8 cellular contexts compared by ENCODE assay signal in genomic region chr5:95730730-95731570, GRCh38. TPM values are rescaled to one million over a fixed set of nuclear protein-coding genes. Genes with fewer than 3 reads are reported as not detected.
DNase-seq lines count a peak whose midpoint lies in the region; ATAC-seq, FAIRE-seq and TF ChIP-seq lines count a peak whose summit lies in the region.

A gene with protein sequence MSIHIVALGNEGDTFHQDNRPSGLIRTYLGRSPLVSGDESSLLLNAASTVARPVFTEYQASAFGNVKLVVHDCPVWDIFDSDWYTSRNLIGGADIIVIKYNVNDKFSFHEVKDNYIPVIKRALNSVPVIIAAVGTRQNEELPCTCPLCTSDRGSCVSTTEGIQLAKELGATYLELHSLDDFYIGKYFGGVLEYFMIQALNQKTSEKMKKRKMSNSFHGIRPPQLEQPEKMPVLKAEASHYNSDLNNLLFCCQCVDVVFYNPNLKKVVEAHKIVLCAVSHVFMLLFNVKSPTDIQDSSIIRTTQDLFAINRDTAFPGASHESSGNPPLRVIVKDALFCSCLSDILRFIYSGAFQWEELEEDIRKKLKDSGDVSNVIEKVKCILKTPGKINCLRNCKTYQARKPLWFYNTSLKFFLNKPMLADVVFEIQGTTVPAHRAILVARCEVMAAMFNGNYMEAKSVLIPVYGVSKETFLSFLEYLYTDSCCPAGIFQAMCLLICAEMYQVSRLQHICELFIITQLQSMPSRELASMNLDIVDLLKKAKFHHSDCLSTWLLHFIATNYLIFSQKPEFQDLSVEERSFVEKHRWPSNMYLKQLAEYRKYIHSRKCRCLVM (plus strand): TSS chr5:95731336. CDS start chr5:95731683, 347 bp downstream.

- no peak for FAIRE-seq in pancreas (lab: Jason Lieb, UNC)

- peaks cover 27 to 29% of the 10 kb centered on the region in 2 experiments for H3K4me1 Mint-ChIP-seq in H9

- H2AFZ ChIP-seq in H9 (ENCODE audit: low read length) (no peak within 1 kb of the TSS), MM.1S (ENCODE audit: low read length) (peak within 1 kb of the TSS; percentile 64), SK-N-SH (ENCODE audit: low read depth) (peak within 1 kb of the TSS; percentile 72)

- H3F3A ChIP-seq in MM.1S (ENCODE audit: insufficient read depth, low read length) (peaks cover 13% of the 10 kb centered on the region), SK-N-SH (replicated peaks; ENCODE audit: insufficient read depth) (peaks cover 4% of the 10 kb centered on the region)

- CTCF ChIA-PET in SK-N-SH (lab: Yijun Ruan, JAX) = interaction anchor here (0.9 to 5.5 kb wide), 12 partner anchors 11 to 118 kb away, joined by 3 to 30 read pairs (median 5); partner anchors contain the start of gene RFESD

- H3K9me3 ChIP-seq in H9 (ENCODE audit: control insufficient read depth, low read depth, low read length) (no peaks in the 10 kb centered on the region), MM.1S (replicated peaks; ENCODE audit: insufficient read depth, low read length) (no peaks in the 10 kb centered on the region), SK-N-SH (no peaks in the 10 kb centered on the region), ascending aorta (no peaks in the 10 kb centered on the region), pancreas (no peaks in the 10 kb centered on the region)

- no peak within 1 kb of the TSS for H2BK15ac ChIP-seq in H9 (ENCODE audit: low read depth, low read length)

- no peak within 1 kb of the TSS for H2BK120ac ChIP-seq in H9 (ENCODE audit: low read depth, low read length, poor library complexity, severe bottlenecking)

- POLR2A ChIA-PET in SK-N-SH (lab: Yijun Ruan, JAX) = interaction anchor here (0.7 to 2.7 kb wide), 8 partner anchors 10 to 324 kb away, joined by 3 to 25 read pairs (median 4); partner anchors contain the start of gene RFESD

- H2BK5ac ChIP-seq in H9 (ENCODE audit: insufficient read length, low read length) = no peak within 1 kb of the TSS

- no peak within 1 kb of the TSS for H3T11ph ChIP-seq in H9 (ENCODE audit: low read length)

- H3K4me3 ChIP-seq in MM.1S (ENCODE audit: low read length) (peak within 1 kb of the TSS; percentile 85), SK-N-SH (ENCODE audit: low read depth in 2 of 2, low read length in 1 of 2) (peak within 1 kb of the TSS; percentile 80 to 98), ascending aorta (peak within 1 kb of the TSS; percentile 72 to 94), pancreas (peak within 1 kb of the TSS; percentile 45 to 90 (median 84))

- no CpG with 5 or more reads among the region's 78 CpGs for WGBS in H9 (ENCODE audit: extremely low coverage, insufficient read length, low lambda C conversion rate)
- WGBS in SK-N-SH (ENCODE audit: low lambda C conversion rate) = under 1% methylated on average over 14 of the region's 78 CpGs
- 0 to 1% methylated on average over 41 to 78 of the region's 78 CpGs for WGBS in pancreas, 2 donors

- peak within 1 kb of the TSS; percentile 74 for H3K14ac ChIP-seq in H9 (ENCODE audit: insufficient read depth, low read length)

- H4K20me1 ChIP-seq in H9 (ENCODE audit: control insufficient read depth, insufficient read depth, insufficient read length) (no peaks in the 10 kb centered on the region), MM.1S (ENCODE audit: insufficient read depth, low read length) (no peaks in the 10 kb centered on the region), SK-N-SH (ENCODE audit: insufficient read depth) (no peaks in the 10 kb centered on the region)

- H3K56ac ChIP-seq in H9 (ENCODE audit: insufficient read length, low read depth, low read length) = no peak within 1 kb of the TSS

- no peaks in the 10 kb centered on the region for H3K36me3 ChIP-seq in MM.1S (replicated peaks; ENCODE audit: insufficient read depth, low read length)
- H3K36me3 ChIP-seq in SK-N-SH (replicated peaks in 1 of 2; ENCODE audit: control insufficient read depth in 1 of 2, insufficient read depth in 2 of 2, low read length in 1 of 2) = peaks cover 0 to 5% of the 10 kb centered on the region in 2 experiments
- no peaks in the 10 kb centered on the region for H3K36me3 ChIP-seq in ascending aorta
- no peaks in the 10 kb centered on the region for H3K36me3 ChIP-seq in pancreas

- no peaks in the 10 kb centered on the region for H3K9me3 Mint-ChIP-seq in H9

- peak within 1 kb of the TSS; percentile 34 for H3K18ac ChIP-seq in H9 (ENCODE audit: insufficient read length, low read depth, low read length)

- H3K9me2 ChIP-seq in MM.1S (replicated peaks; ENCODE audit: insufficient read depth, low read length) (no peaks in the 10 kb centered on the region), SK-N-SH (no peaks in the 10 kb centered on the region)

- no peak within 1 kb of the TSS for H4K8ac ChIP-seq in H9 (replicated peaks; ENCODE audit: insufficient read length, low read depth, low read length)

- DNase-seq in GF-D8 (lab: John Stamatoyannopoulos, UW) = peak; percentile 61
- peak; percentile 89 for DNase-seq in H9
- DNase-seq in MM.1S = peak; percentile 60
- DNase-seq in SK-N-SH = peak; percentile 91
- DNase-seq in ascending aorta (ENCODE audit: low spot score in 2 of 2) = peak; percentile 50 to 90
- peak; percentile 92 for DNase-seq in left cardiac atrium
- DNase-seq in pancreas = peak; percentile 90 to 96 (median 96)
- no peak for DNase-seq in NK-92 treated with Interleukin-12 subunit alpha and Interleukin-12 subunit beta, amount 100 ng/mL, for 24 hours (lab: John Stamatoyannopoulos, UW)

- no peak within 1 kb of the TSS for H4K5ac ChIP-seq in H9 (ENCODE audit: insufficient read length, low read depth, low read length)

- peak; percentile 82 to 83 for ATAC-seq in left cardiac atrium
- ATAC-seq in pancreas = peak; percentile 71 to 80 (median 74)

- peak within 1 kb of the TSS; percentile 78 to 93 for H3K4me3 Mint-ChIP-seq in H9

- TF ChIP-seq CTCF in H9 (conservative IDR thresholded peaks at IDR 0.05) (no peak), MM.1S (IDR thresholded peaks at IDR 0.05; ENCODE audit: low read length) (no peak), SK-N-SH (IDR thresholded peaks at IDR 0.05) (no peak), ascending aorta (IDR thresholded peaks at IDR 0.05) (no peak), pancreas (IDR thresholded peaks at IDR 0.05) (no peak)

- H3K9ac ChIP-seq in H9 (ENCODE audit: extremely low read depth, insufficient read length, low read length) (peak within 1 kb of the TSS; percentile 48), MM.1S (ENCODE audit: low read length) (peak within 1 kb of the TSS; percentile 56), SK-N-SH (peak within 1 kb of the TSS; percentile 82)

- H3K79me2 ChIP-seq in H9 (ENCODE audit: insufficient read depth, low read length) = no peaks in the 10 kb centered on the region
- no peaks in the 10 kb centered on the region for H3K79me2 ChIP-seq in MM.1S (ENCODE audit: low read length)
- peaks cover 44% of the 10 kb centered on the region for H3K79me2 ChIP-seq in SK-N-SH (ENCODE audit: insufficient read depth)

- TF ChIP-seq EP300 in SK-N-SH (IDR thresholded peaks at IDR 0.05; ENCODE audit: borderline replicate concordance in 1 of 2, low read depth in 1 of 2, low read length in 1 of 2) = no peak; a peak in 1 of 4 replicates

- H3K79me1 ChIP-seq in H9 (ENCODE audit: insufficient read depth, low read depth, low read length, poor library complexity, severe bottlenecking) = no peaks in the 10 kb centered on the region

- H3K27ac ChIP-seq in H9 (ENCODE audit: insufficient read length, low read depth, low read length) (no peak within 1 kb of the TSS), MM.1S (ENCODE audit: low read length) (peak within 1 kb of the TSS; percentile 24; the same call in 1 of the 2 replicates), SK-N-SH (ENCODE audit: low read depth in 2 of 2, low read length in 1 of 2) (peak within 1 kb of the TSS; percentile 77 to 97), ascending aorta (peak within 1 kb of the TSS; percentile 89), pancreas (peak within 1 kb of the TSS; percentile 97 to 99 (median 98))

- peaks cover 13% of the 10 kb centered on the region for H3K23me2 ChIP-seq in H9 (ENCODE audit: insufficient read length, low read depth, low read length, poor library complexity, severe bottlenecking)

- H3K4me2 ChIP-seq in H9 (ENCODE audit: insufficient read depth, insufficient read length, low read length) (peak within 1 kb of the TSS; percentile 90), MM.1S (ENCODE audit: low read depth, low read length) (peak within 1 kb of the TSS; percentile 89), SK-N-SH (peak within 1 kb of the TSS; percentile 82)

- H4K91ac ChIP-seq in H9 (ENCODE audit: insufficient read length, low read depth, low read length) = no peak within 1 kb of the TSS

- no peak within 1 kb of the TSS for H3K23ac ChIP-seq in H9 (ENCODE audit: insufficient read length, low read depth, low read length)

- H3K36me3 Mint-ChIP-seq in H9 (ENCODE audit: insufficient read depth in 1 of 3, low read depth in 3 of 3) = no peaks in the 10 kb centered on the region; a peak in 1 of 7 replicates

- H3K27me3 Mint-ChIP-seq in H9 (ENCODE audit: low read depth) = peaks cover 79% of the 10 kb centered on the region

- H3K27me3 ChIP-seq in H9 (ENCODE audit: insufficient read depth, low read length) = peaks cover 13% of the 10 kb centered on the region; the same call in 1 of the 2 replicates
- H3K27me3 ChIP-seq in MM.1S (replicated peaks; ENCODE audit: insufficient read depth, low read length) = no peaks in the 10 kb centered on the region
- no peaks in the 10 kb centered on the region for H3K27me3 ChIP-seq in SK-N-SH (ENCODE audit: insufficient read depth)
- H3K27me3 ChIP-seq in ascending aorta = no peaks in the 10 kb centered on the region
- no peaks in the 10 kb centered on the region for H3K27me3 ChIP-seq in pancreas

- intact Hi-C loops in ascending aorta (cut with DNase I) (loop anchor here (2.0 to 10.0 kb wide), 4 partner anchors 69 to 176 kb away; partner anchors contain the start of genes ARSK, RFESD and SKIC3), left cardiac atrium (cut with DNase I) (loop anchor here (5.0 kb wide), 2 partner anchors 69 to 84 kb away; partner anchors contain the start of gene RFESD (in 2 of the 2)), pancreas (cut with DNase I) (loop anchor here in 1 of 3 donors (10.0 kb wide), 1 partner anchor 66 kb away; no protein-coding TSS in a partner anchor)

- peaks cover 4% of the 10 kb centered on the region; the same call in 1 of the 2 replicates for H3K4me1 ChIP-seq in H9 (ENCODE audit: insufficient read depth, low read length)
- H3K4me1 ChIP-seq in MM.1S (ENCODE audit: low read length) = peaks cover 37% of the 10 kb centered on the region
- peaks cover 22 to 38% of the 10 kb centered on the region in 2 experiments; a peak in 3 of 4 replicates for H3K4me1 ChIP-seq in SK-N-SH (ENCODE audit: control insufficient read depth in 1 of 2, insufficient read depth in 2 of 2, low read depth in 1 of 2, low read length in 1 of 2)
- H3K4me1 ChIP-seq in ascending aorta = peaks cover 0 to 22% of the 10 kb centered on the region in 2 donors
- H3K4me1 ChIP-seq in pancreas = peaks cover 38 to 66% (median 55%) of the 10 kb centered on the region in 3 donors

- TF ChIP-seq RAD21 in SK-N-SH (IDR thresholded peaks at IDR 0.05; ENCODE audit: low read length) = peak; percentile 23; the same call in 1 of the 2 replicates

- H3K27ac Mint-ChIP-seq in H9 = peak within 1 kb of the TSS in 1 of 3 experiments; percentile 47; a peak in 1 of 7 replicates

- no peak within 1 kb of the TSS for H3K4ac ChIP-seq in H9 (ENCODE audit: low read depth, low read length)

- no peak within 1 kb of the TSS for H2BK20ac ChIP-seq in H9 (ENCODE audit: low read depth, low read length, poor library complexity, severe bottlenecking)

- H2AK5ac ChIP-seq in H9 (ENCODE audit: insufficient read length, low read length) = no peak within 1 kb of the TSS

- H2BK12ac ChIP-seq in H9 (ENCODE audit: insufficient read length, low read depth, low read length) = no peak within 1 kb of the TSS

RNA-seq across cellular contexts. Expression of the gene that starts here (rescaled TPM):
- 6.6 and 6.8 TPM in 2 replicates for total RNA-seq in H9 (2021)
- polyA plus RNA-seq in SK-N-SH (2012; rRNA removed) = 59.3 and 73.6 TPM in 2 replicates
- polyA plus RNA-seq in SK-N-SH (2012; cell fraction: cytosol; rRNA removed) = 50.7 and 65.7 TPM in 2 replicates
- 47.4 and 71.1 TPM in 2 replicates for polyA plus RNA-seq in SK-N-SH (2012; cell fraction: nucleus; rRNA removed)
- total RNA-seq in ascending aorta = 153 TPM
- total RNA-seq in left cardiac atrium = 100 to 1,000 TPM; 101 to 110 TPM
- 100 to 1,000 TPM in 3 of 6 donors, 10 to 100 TPM in 3; 59.6 to 190 (median 93.7) TPM for total RNA-seq in pancreas
- 10 to 100 TPM; 32.5 to 54.8 TPM for polyA plus RNA-seq in pancreas
